In genomic region chr6:139635401-139636130, GRCh38 we compare ENCODE assay signal across 25 cellular contexts.
"Had no signal": no experiment of that assay in that cellular context is flagged by ENCODE, and none has a peak within 500 bp of the region (broad histone marks: within the 10 kb centered on the region; RNA-seq: fewer than 3 reads in every experiment).

No MANE protein-coding gene starts in this region.

- H3K27ac ChIP-seq: heart left ventricle, left ventricle myocardium inferior, right lobe of liver, thoracic aorta, vagina had no signal

- DNase-seq: activated CD4-positive, alpha-beta memory T cell treated with anti-CD3 and anti-CD28 coated beads, Interleukin-2, amount 10 ng/mL, durations not matched to agents 7 days and 5 days; activated CD4-positive, alpha-beta T cell treated with anti-CD3 and anti-CD28 coated beads for 1 hour; activated CD4-positive, alpha-beta T cell treated with anti-CD3 and anti-CD28 coated beads, Interleukin-2, amount 10 ng/mL, durations not matched to agents 7 days and 5 days; activated CD8-positive, alpha-beta memory T cell treated with anti-CD3 and anti-CD28 coated beads, Interleukin-2, amount 50 U/mL, for 48 hours; activated T-cell treated with anti-CD3 and anti-CD28 coated beads, Interleukin-2, amount 50 U/mL, for 4 hours; effector CD8-positive, alpha-beta T cell; erythroblast; heart left ventricle; hypothalamus; immature natural killer cell; left ventricle myocardium inferior; mucosa of descending colon; posterior cingulate gyrus; right lobe of liver; stimulated activated CD4-positive, alpha-beta T cell treated with anti-CD3 and anti-CD28 coated beads, Interleukin-12 subunit alpha, Interleukin-12 subunit beta, amount 100 ng/mL, for 4 hours; stimulated activated CD4-positive, alpha-beta T cell treated with anti-CD3 and anti-CD28 coated beads, Interleukin-4, amount 100 ng/mL, for 1 hour; stimulated activated naive CD8-positive, alpha-beta T cell treated with anti-CD3 and anti-CD28 coated beads, Interleukin-15, Interleukin-2, amounts not matched to agents 100 U/mL and 50 U/mL, for 24 hours; T-helper 2 cell had no signal

- H3K4me1 ChIP-seq: left ventricle myocardium inferior, right lobe of liver, vagina had no signal

- H3K9me3 ChIP-seq: mucosa of descending colon, right lobe of liver, thoracic aorta, vagina had no signal

- H3K36me3 ChIP-seq: heart left ventricle, left ventricle myocardium inferior, right lobe of liver, thoracic aorta, vagina had no signal

- ATAC-seq: activated naive CD4-positive, alpha-beta T cell treated with anti-CD3 and anti-CD28 coated beads, Interleukin-2, amount 50 U/mL, for 72 hours; activated T-cell treated with anti-CD3 and anti-CD28 coated beads, Interleukin-2, amount 50 U/mL, for 4 hours; activated T-helper 17 cell treated with anti-CD3 and anti-CD28 coated beads, Interleukin-2, amount 50 U/mL, for 72 hours; heart left ventricle; mucosa of descending colon; natural killer cell treated with Interleukin-12 subunit alpha and Interleukin-12 subunit beta and Interleukin-15 and Interleukin-18, amount 100 ng/mL, for 72 hours; right lobe of liver; stimulated activated naive CD8-positive, alpha-beta T cell treated with anti-CD3 and anti-CD28 coated beads, Interleukin-15, Interleukin-2, amounts not matched to agents 100 U/mL and 50 U/mL, for 24 hours; WTC11 had no signal

- H3K4me3 ChIP-seq: heart left ventricle, left ventricle myocardium inferior, lung, mucosa of descending colon, right lobe of liver, thoracic aorta, vagina had no signal

- H3K27me3 ChIP-seq: heart left ventricle, right lobe of liver, vagina had no signal
